In genomic region chr3:15286022-15286421, GRCh38 we compare ENCODE assay signal across 1 cellular context.
TF ChIP-seq lines count a peak whose summit lies in the region.

No MANE protein-coding gene starts in this region.

TF ChIP-seq in K562, 482 proteins besides CTCF, POLR2A, EP300 and RAD21:
- TF ChIP-seq ZBTB7A (IDR thresholded peaks at IDR 0.05; ENCODE audit: borderline replicate concordance, control insufficient read depth, low read depth, low read length) (no peak), CCNT2 (IDR thresholded peaks at IDR 0.05; ENCODE audit: borderline replicate concordance, extremely low read depth, insufficient read length, low read depth, low read length) (no peak), POLR2AphosphoS2 (IDR thresholded peaks at IDR 0.05; ENCODE audit: low read length) (no peak), MECOM (CRISPR knock-in tag; IDR thresholded peaks at IDR 0.05) (no peak), BRD4 (IDR thresholded peaks at IDR 0.05) (no peak), ZNF75A (CRISPR knock-in tag; IDR thresholded peaks at IDR 0.05) (no peak), MTF1 (CRISPR knock-in tag; IDR thresholded peaks at IDR 0.05; ENCODE audit: borderline replicate concordance) (no peak), NR0B1 (IDR thresholded peaks at IDR 0.05; ENCODE audit: partially characterized antibody) (no peak), FOXJ3 (CRISPR knock-in tag; IDR thresholded peaks at IDR 0.05) (no peak), TFAP4 (CRISPR knock-in tag; IDR thresholded peaks at IDR 0.05; ENCODE audit: borderline replicate concordance) (no peak), PRDM10 (IDR thresholded peaks at IDR 0.05; ENCODE audit: partially characterized antibody) (no peak), SRF (CRISPR knock-in tag; IDR thresholded peaks at IDR 0.05) (no peak), PATZ1 (CRISPR knock-in tag; IDR thresholded peaks at IDR 0.05; ENCODE audit: borderline replicate concordance) (no peak), ZFX (CRISPR knock-in tag; IDR thresholded peaks at IDR 0.05) (no peak), ZNF354B (CRISPR knock-in tag; IDR thresholded peaks at IDR 0.05) (no peak)
